ENCODE assay signal across 10 cellular contexts in genomic region chr5:151092750-151093149, GRCh38. TPM values are rescaled to one million over a fixed set of nuclear protein-coding genes. Genes with fewer than 3 reads are reported as not detected.
A peak's percentile ranks its signal among the peaks of the same experiment; 100 is the strongest.
DNase-seq lines count a peak whose midpoint lies in the region; ATAC-seq and TF ChIP-seq lines count a peak whose summit lies in the region.
"Had no signal": no experiment of that assay in that cellular context is flagged by ENCODE, and none has a peak within 500 bp of the region (broad histone marks: within the 10 kb centered on the region; RNA-seq: fewer than 3 reads in every experiment).

No MANE protein-coding gene starts in this region.

- H3K9me3 Mint-ChIP-seq in activated T-helper 1 cell treated with anti-CD3 and anti-CD28 coated beads, Interleukin-12 subunit alpha, Interleukin-12 subunit beta, Interleukin-2, Interleukin-4 antibody, amounts not matched to agents 30 ng/mL and 10 ng/mL and 1 ng/mL, durations not matched to agents 14 hours and 24 hours and 36 hours = no peaks in the 10 kb centered on the region
- no peaks in the 10 kb centered on the region for H3K9me3 Mint-ChIP-seq in nephron progenitor cell
- H3K9me3 Mint-ChIP-seq: activated naive CD4-positive, alpha-beta T cell treated with anti-CD3 and anti-CD28 coated beads, Interleukin-2, amount 50 U/mL, for 72 hours; memory B cell had no signal

- H3K27ac Mint-ChIP-seq in activated T-helper 1 cell treated with anti-CD3 and anti-CD28 coated beads, Interleukin-12 subunit alpha, Interleukin-12 subunit beta, Interleukin-2, Interleukin-4 antibody, amounts not matched to agents 30 ng/mL and 10 ng/mL and 1 ng/mL, durations not matched to agents 14 hours and 24 hours and 36 hours = peak overlapping the region; percentile 14
- H3K27ac Mint-ChIP-seq in nephron progenitor cell = no peak overlapping the region

- no peak overlapping the region for H3K4me3 Mint-ChIP-seq in activated T-helper 1 cell treated with anti-CD3 and anti-CD28 coated beads, Interleukin-12 subunit alpha, Interleukin-12 subunit beta, Interleukin-2, Interleukin-4 antibody, amounts not matched to agents 30 ng/mL and 10 ng/mL and 1 ng/mL, durations not matched to agents 14 hours and 24 hours and 36 hours
- no peak overlapping the region for H3K4me3 Mint-ChIP-seq in nephron progenitor cell

- H3K4me3 ChIP-seq in AG09309 (ENCODE audit: control insufficient read depth, low read depth, low read length) = no peak overlapping the region

- no peak for ATAC-seq in GM18858 (IDR thresholded peaks at IDR 0.05; ENCODE audit: unreplicated experiment)
- ATAC-seq in GM21576 (IDR thresholded peaks at IDR 0.05; ENCODE audit: unreplicated experiment) = no peak

- DNase-seq in AG09309 (ENCODE audit: low read depth) (peak; percentile 62), LHCN-M2 (ENCODE audit: low read depth) (peak; percentile 99), lung microvascular endothelial cell (ENCODE audit: low read depth in 2 of 2) (peak; percentile 36 to 67), DMS153 treated with DMSO at 0.1 percent for 48 hours (lab: John Stamatoyannopoulos, UW; ENCODE audit: unreplicated experiment) (no peak), nephron progenitor cell (no peak)
- DNase-seq in activated T-helper 1 cell treated with anti-CD3 and anti-CD28 coated beads, Interleukin-12 subunit alpha, Interleukin-12 subunit beta, Interleukin-2, Interleukin-4 antibody, amounts not matched to agents 30 ng/mL and 10 ng/mL and 1 ng/mL, durations not matched to agents 14 hours and 24 hours and 36 hours (ENCODE audit: low spot score) = no peak

- H3K36me3 Mint-ChIP-seq in activated T-helper 1 cell treated with anti-CD3 and anti-CD28 coated beads, Interleukin-12 subunit alpha, Interleukin-12 subunit beta, Interleukin-2, Interleukin-4 antibody, amounts not matched to agents 30 ng/mL and 10 ng/mL and 1 ng/mL, durations not matched to agents 14 hours and 24 hours and 36 hours (ENCODE audit: low read depth) = peaks cover 19% of the 10 kb centered on the region
- no peaks in the 10 kb centered on the region for H3K36me3 Mint-ChIP-seq in nephron progenitor cell (ENCODE audit: low read depth)
- H3K36me3 Mint-ChIP-seq: memory B cell had no signal

- TF ChIP-seq CTCF in AG09309 (IDR thresholded peaks at IDR 0.05; ENCODE audit: control insufficient read depth, insufficient read depth, low read depth, low read length, missing control alignments) (no peak), nephron progenitor cell (IDR thresholded peaks at IDR 0.05) (no peak)

- intact Hi-C loops in activated T-helper 1 cell treated with anti-CD3 and anti-CD28 coated beads, Interleukin-12 subunit alpha, Interleukin-12 subunit beta, Interleukin-2, Interleukin-4 antibody, amounts not matched to agents 30 ng/mL and 10 ng/mL and 1 ng/mL, durations not matched to agents 14 hours and 24 hours and 36 hours (cut with micrococcal nuclease) = loop anchor here (10.0 kb wide), 1 partner anchor 248 kb away; the partner anchor contains the start of gene IRGM

- H3K27me3 Mint-ChIP-seq in activated T-helper 1 cell treated with anti-CD3 and anti-CD28 coated beads, Interleukin-12 subunit alpha, Interleukin-12 subunit beta, Interleukin-2, Interleukin-4 antibody, amounts not matched to agents 30 ng/mL and 10 ng/mL and 1 ng/mL, durations not matched to agents 14 hours and 24 hours and 36 hours (ENCODE audit: insufficient read depth) = no peaks in the 10 kb centered on the region
- H3K27me3 Mint-ChIP-seq in nephron progenitor cell (ENCODE audit: low read depth, poor library complexity) = peaks cover 17% of the 10 kb centered on the region
- H3K27me3 Mint-ChIP-seq: memory B cell had no signal

- peaks cover 76% of the 10 kb centered on the region for H3K4me1 Mint-ChIP-seq in activated T-helper 1 cell treated with anti-CD3 and anti-CD28 coated beads, Interleukin-12 subunit alpha, Interleukin-12 subunit beta, Interleukin-2, Interleukin-4 antibody, amounts not matched to agents 30 ng/mL and 10 ng/mL and 1 ng/mL, durations not matched to agents 14 hours and 24 hours and 36 hours (ENCODE audit: low read depth)
- H3K4me1 Mint-ChIP-seq in nephron progenitor cell = peaks cover 50% of the 10 kb centered on the region

RNA-seq across cellular contexts. Expression of gene TNIP1, which starts 11.9 kb away (rescaled TPM):
- 151 and 186 TPM in 2 replicates for total RNA-seq in LHCN-M2 (2014; rRNA removed)
- 248 TPM for polyA plus RNA-seq in LHCN-M2 (2012)
- total RNA-seq in activated T-helper 1 cell treated with anti-CD3 and anti-CD28 coated beads, Interleukin-12 subunit alpha, Interleukin-12 subunit beta, Interleukin-2, Interleukin-4 antibody, amounts not matched to agents 30 ng/mL and 10 ng/mL and 1 ng/mL, durations not matched to agents 14 hours and 24 hours and 36 hours = 287 and 304 TPM in 2 replicates
- 60.8 and 77.6 TPM in 2 replicates for total RNA-seq in lung microvascular endothelial cell

Comparison
In these comparisons a context has a peak if more than half of its experiments do, and no peak if none do; other contexts are left out.
1. DNase-seq: peak in AG09309 (single experiment), LHCN-M2 (single experiment) and lung microvascular endothelial cell (2 of 2); none in activated T-helper 1 cell treated with anti-CD3 and anti-CD28 coated beads, Interleukin-12 subunit alpha, Interleukin-12 subunit beta, Interleukin-2, Interleukin-4 antibody, amounts not matched to agents 30 ng/mL and 10 ng/mL and 1 ng/mL, durations not matched to agents 14 hours and 24 hours and 36 hours (single experiment), DMS153 treated with DMSO at 0.1 percent for 48 hours (single experiment) and nephron progenitor cell (single experiment).